In genomic region chr7:128829391-128830166, GRCh38 we compare ENCODE assay signal across 10 cellular contexts. TPM values are rescaled to one million over a fixed set of nuclear protein-coding genes. Genes with fewer than 3 reads are reported as not detected.
A peak's percentile ranks its signal among the peaks of the same experiment; 100 is the strongest.
DNase-seq lines count a peak whose midpoint lies in the region; ATAC-seq and TF ChIP-seq lines count a peak whose summit lies in the region.
"Had no signal": no experiment of that assay in that cellular context is flagged by ENCODE, and none has a peak within 500 bp of the region (broad histone marks: within the 10 kb centered on the region; RNA-seq: fewer than 3 reads in every experiment).

No MANE protein-coding gene starts in this region.

- no peak for TF ChIP-seq CTCF in foreskin fibroblast (IDR thresholded peaks at IDR 0.05; ENCODE audit: low read depth, low read length)

- H3K4me1 ChIP-seq in SJSA1 (replicated peaks) = peaks cover 66% of the 10 kb centered on the region

- H3K27me3 ChIP-seq in SJSA1 (replicated peaks) = no peaks in the 10 kb centered on the region

- H3K4me3 ChIP-seq in SJSA1 = peak overlapping the region; percentile 73
- peak overlapping the region; percentile 42 to 96 for H3K4me3 ChIP-seq in foreskin fibroblast (ENCODE audit: low read depth in 1 of 2, low read length in 2 of 2)

- peaks cover 15% of the 10 kb centered on the region for H3K36me3 ChIP-seq in SJSA1
- H3K36me3 ChIP-seq: tibial nerve had no signal

- H3K27ac ChIP-seq in SJSA1 = peak overlapping the region; percentile 56

- ATAC-seq in GM21723 (IDR thresholded peaks at IDR 0.05; ENCODE audit: unreplicated experiment) (no peak), GM21529 (IDR thresholded peaks at IDR 0.05; ENCODE audit: unreplicated experiment) (no peak), HG03571 (IDR thresholded peaks at IDR 0.05; ENCODE audit: unreplicated experiment) (no peak)

- DNase-seq in GM03348 (ENCODE audit: low spot score) (peak; percentile 47), SJSA1 (ENCODE audit: low read depth in 1 of 2, low spot score in 2 of 2) (peak in 1 of 2 experiments; percentile 70), foreskin fibroblast (peak; percentile 62 to 77), renal cortical epithelial cell (ENCODE audit: low read depth) (peak; percentile 40), cerebellum (ENCODE audit: low spot score) (no peak)
- DNase-seq: effector CD4-positive, alpha-beta T cell had no signal

- H3K9me3 ChIP-seq in SJSA1 (replicated peaks) = no peaks in the 10 kb centered on the region
- H3K9me3 ChIP-seq: tibial nerve had no signal

RNA-seq across cellular contexts. Expression of gene FLNC, which starts 0.6 kb away (rescaled TPM):
- total RNA-seq in SJSA1 (2014; rRNA removed; shearing (Covaris generic)) = 56.8 and 84.7 TPM in 2 replicates
- total RNA-seq in renal cortical epithelial cell (29.3 and 56.7 TPM in 2 replicates), cerebellum (43.4 TPM)

RNA-seq across cellular contexts. Expression of gene ATP6V1F, which starts 33.1 kb away (rescaled TPM):
- 53.6 and 96.2 TPM in 2 replicates for total RNA-seq in SJSA1 (2014; rRNA removed; shearing (Covaris generic))
- 82.1 and 145 TPM in 2 replicates for total RNA-seq in renal cortical epithelial cell
- 58.4 TPM for total RNA-seq in cerebellum

RNA-seq across cellular contexts. Expression of gene CCDC136, which starts 37.8 kb away (rescaled TPM):
- total RNA-seq in SJSA1 (2014; rRNA removed; shearing (Covaris generic)) = 1.0 and 1.8 TPM in 2 replicates
- total RNA-seq in renal cortical epithelial cell (1.3 TPM in 1 of 2 replicates, not detected in the other), cerebellum (79.1 TPM)

RNA-seq across cellular contexts. Expression of gene OPN1SW, which starts 54.0 kb away (rescaled TPM):
- total RNA-seq in SJSA1 (2014; rRNA removed; shearing (Covaris generic)) = not detected in 2 replicates
- total RNA-seq in renal cortical epithelial cell (not detected in 2 replicates), cerebellum (0.45 TPM)
- total RNA-seq: tibial nerve had no signal

Comparison
In these comparisons a context has a peak if more than half of its experiments do, and no peak if none do; other contexts are left out.
1. RNA of gene CCDC136, which starts 37.8 kb away (total RNA-seq): 79.1 TPM in cerebellum (single experiment); 1.0 to 1.8 TPM in SJSA1 and 1.3 TPM in renal cortical epithelial cell; every median in the first group is over 10 times any median in the second.